In the genomic region with DNA sequence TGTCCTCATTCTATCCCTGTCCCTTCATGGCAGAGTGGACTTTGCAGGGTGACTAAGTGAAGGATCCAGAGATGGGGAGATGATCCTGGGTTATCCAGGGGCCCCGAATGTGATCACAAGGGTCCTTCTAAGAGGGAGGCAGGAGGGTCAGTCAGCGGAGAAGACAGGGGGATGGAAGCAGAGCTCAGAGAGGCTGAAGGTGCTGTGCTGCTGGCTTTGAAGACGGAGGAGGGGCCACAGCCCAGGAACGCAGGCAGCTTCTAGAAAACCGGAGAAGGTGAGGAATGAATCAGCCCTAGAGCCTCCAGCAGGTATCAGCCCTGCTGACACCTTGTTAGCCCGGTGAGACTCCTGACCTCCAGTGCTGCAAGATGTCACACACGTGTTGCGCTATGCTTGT, we compare ENCODE assay signal across 1 cellular context.
TF ChIP-seq lines count a peak whose summit lies in the region.

No MANE protein-coding gene starts in this region.

TF ChIP-seq in H1, 55 proteins besides CTCF, POLR2A, EP300 and RAD21 (continued from another document):
- TF ChIP-seq, protein P1, sequence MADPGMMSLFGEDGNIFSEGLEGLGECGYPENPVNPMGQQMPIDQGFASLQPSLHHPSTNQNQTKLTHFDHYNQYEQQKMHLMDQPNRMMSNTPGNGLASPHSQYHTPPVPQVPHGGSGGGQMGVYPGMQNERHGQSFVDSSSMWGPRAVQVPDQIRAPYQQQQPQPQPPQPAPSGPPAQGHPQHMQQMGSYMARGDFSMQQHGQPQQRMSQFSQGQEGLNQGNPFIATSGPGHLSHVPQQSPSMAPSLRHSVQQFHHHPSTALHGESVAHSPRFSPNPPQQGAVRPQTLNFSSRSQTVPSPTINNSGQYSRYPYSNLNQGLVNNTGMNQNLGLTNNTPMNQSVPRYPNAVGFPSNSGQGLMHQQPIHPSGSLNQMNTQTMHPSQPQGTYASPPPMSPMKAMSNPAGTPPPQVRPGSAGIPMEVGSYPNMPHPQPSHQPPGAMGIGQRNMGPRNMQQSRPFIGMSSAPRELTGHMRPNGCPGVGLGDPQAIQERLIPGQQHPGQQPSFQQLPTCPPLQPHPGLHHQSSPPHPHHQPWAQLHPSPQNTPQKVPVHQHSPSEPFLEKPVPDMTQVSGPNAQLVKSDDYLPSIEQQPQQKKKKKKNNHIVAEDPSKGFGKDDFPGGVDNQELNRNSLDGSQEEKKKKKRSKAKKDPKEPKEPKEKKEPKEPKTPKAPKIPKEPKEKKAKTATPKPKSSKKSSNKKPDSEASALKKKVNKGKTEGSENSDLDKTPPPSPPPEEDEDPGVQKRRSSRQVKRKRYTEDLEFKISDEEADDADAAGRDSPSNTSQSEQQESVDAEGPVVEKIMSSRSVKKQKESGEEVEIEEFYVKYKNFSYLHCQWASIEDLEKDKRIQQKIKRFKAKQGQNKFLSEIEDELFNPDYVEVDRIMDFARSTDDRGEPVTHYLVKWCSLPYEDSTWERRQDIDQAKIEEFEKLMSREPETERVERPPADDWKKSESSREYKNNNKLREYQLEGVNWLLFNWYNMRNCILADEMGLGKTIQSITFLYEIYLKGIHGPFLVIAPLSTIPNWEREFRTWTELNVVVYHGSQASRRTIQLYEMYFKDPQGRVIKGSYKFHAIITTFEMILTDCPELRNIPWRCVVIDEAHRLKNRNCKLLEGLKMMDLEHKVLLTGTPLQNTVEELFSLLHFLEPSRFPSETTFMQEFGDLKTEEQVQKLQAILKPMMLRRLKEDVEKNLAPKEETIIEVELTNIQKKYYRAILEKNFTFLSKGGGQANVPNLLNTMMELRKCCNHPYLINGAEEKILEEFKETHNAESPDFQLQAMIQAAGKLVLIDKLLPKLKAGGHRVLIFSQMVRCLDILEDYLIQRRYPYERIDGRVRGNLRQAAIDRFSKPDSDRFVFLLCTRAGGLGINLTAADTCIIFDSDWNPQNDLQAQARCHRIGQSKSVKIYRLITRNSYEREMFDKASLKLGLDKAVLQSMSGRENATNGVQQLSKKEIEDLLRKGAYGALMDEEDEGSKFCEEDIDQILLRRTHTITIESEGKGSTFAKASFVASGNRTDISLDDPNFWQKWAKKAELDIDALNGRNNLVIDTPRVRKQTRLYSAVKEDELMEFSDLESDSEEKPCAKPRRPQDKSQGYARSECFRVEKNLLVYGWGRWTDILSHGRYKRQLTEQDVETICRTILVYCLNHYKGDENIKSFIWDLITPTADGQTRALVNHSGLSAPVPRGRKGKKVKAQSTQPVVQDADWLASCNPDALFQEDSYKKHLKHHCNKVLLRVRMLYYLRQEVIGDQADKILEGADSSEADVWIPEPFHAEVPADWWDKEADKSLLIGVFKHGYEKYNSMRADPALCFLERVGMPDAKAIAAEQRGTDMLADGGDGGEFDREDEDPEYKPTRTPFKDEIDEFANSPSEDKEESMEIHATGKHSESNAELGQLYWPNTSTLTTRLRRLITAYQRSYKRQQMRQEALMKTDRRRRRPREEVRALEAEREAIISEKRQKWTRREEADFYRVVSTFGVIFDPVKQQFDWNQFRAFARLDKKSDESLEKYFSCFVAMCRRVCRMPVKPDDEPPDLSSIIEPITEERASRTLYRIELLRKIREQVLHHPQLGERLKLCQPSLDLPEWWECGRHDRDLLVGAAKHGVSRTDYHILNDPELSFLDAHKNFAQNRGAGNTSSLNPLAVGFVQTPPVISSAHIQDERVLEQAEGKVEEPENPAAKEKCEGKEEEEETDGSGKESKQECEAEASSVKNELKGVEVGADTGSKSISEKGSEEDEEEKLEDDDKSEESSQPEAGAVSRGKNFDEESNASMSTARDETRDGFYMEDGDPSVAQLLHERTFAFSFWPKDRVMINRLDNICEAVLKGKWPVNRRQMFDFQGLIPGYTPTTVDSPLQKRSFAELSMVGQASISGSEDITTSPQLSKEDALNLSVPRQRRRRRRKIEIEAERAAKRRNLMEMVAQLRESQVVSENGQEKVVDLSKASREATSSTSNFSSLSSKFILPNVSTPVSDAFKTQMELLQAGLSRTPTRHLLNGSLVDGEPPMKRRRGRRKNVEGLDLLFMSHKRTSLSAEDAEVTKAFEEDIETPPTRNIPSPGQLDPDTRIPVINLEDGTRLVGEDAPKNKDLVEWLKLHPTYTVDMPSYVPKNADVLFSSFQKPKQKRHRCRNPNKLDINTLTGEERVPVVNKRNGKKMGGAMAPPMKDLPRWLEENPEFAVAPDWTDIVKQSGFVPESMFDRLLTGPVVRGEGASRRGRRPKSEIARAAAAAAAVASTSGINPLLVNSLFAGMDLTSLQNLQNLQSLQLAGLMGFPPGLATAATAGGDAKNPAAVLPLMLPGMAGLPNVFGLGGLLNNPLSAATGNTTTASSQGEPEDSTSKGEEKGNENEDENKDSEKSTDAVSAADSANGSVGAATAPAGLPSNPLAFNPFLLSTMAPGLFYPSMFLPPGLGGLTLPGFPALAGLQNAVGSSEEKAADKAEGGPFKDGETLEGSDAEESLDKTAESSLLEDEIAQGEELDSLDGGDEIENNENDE (IDR thresholded peaks at IDR 0.05; ENCODE audit: insufficient replicate concordance, low read length): no peak
- TF ChIP-seq, protein P2, sequence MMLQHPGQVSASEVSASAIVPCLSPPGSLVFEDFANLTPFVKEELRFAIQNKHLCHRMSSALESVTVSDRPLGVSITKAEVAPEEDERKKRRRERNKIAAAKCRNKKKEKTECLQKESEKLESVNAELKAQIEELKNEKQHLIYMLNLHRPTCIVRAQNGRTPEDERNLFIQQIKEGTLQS (IDR thresholded peaks at IDR 0.05; ENCODE audit: insufficient read depth, low read depth, low read length): no peak
- TF ChIP-seq SP4 (IDR thresholded peaks at IDR 0.05; ENCODE audit: low read length): no peak
- no peak for TF ChIP-seq BRCA1 (IDR thresholded peaks at IDR 0.05; ENCODE audit: low read depth, low read length)
- TF ChIP-seq CBX8 (IDR thresholded peaks at IDR 0.05; ENCODE audit: borderline replicate concordance, low read depth, low read length): no peak
